In genomic region chr14:101760138-101761011, GRCh38 we compare ENCODE assay signal across 8 cellular contexts. TPM values are rescaled to one million over a fixed set of nuclear protein-coding genes. Genes with fewer than 3 reads are reported as not detected.
DNase-seq lines count a peak whose midpoint lies in the region; ATAC-seq and TF ChIP-seq lines count a peak whose summit lies in the region.

No MANE protein-coding gene starts in this region.

- H3K27me3 ChIP-seq in DND-41 (ENCODE audit: insufficient read depth, low read length, poor library complexity) (peaks cover 3% of the 10 kb centered on the region), foreskin keratinocyte (no peaks in the 10 kb centered on the region), neural progenitor cell (peaks cover 30% of the 10 kb centered on the region)

- no peak overlapping the region; the same call in 1 of the 2 replicates for H3K9ac ChIP-seq in DND-41 (ENCODE audit: low read depth, low read length)
- H3K9ac ChIP-seq in neural progenitor cell: no peak overlapping the region

- H2AFZ ChIP-seq in DND-41 (ENCODE audit: low read depth, low read length) (no peak overlapping the region), neural progenitor cell (replicated peaks) (peak overlapping the region; percentile 81)

- DNase-seq in DND-41 (peak; percentile 98), NB4 (ENCODE audit: low read depth) (peak; percentile 95), SK-MEL-5 (ENCODE audit: low read depth, low spot score) (peak; percentile 97), foreskin keratinocyte (peak; percentile 81 to 89), neural progenitor cell (ENCODE audit: low spot score) (peak; percentile 98)
- DNase-seq in activated naive CD4-positive, alpha-beta T cell treated with Interleukin-2 at 50 U/mL for 16 hours: peak; percentile 93

- no peaks in the 10 kb centered on the region for H3K9me3 Mint-ChIP-seq in neural progenitor cell
- H3K9me3 Mint-ChIP-seq in stimulated activated naive CD8-positive, alpha-beta T cell treated with anti-CD3 and anti-CD28 coated beads, Interleukin-15, Interleukin-2, amounts not matched to agents 100 ng/mL and 50 ng/mL, for 24 hours: no peaks in the 10 kb centered on the region

- peak; percentile 67 for ATAC-seq in DND-41 (ENCODE audit: insufficient read depth, low read depth)
- ATAC-seq in foreskin keratinocyte: peak; percentile 72

- peaks cover 15% of the 10 kb centered on the region for H3K36me3 ChIP-seq in DND-41 (ENCODE audit: insufficient read depth, low read length)
- H3K36me3 ChIP-seq in HEK293 (ENCODE audit: control insufficient read depth in 2 of 2, insufficient read depth in 1 of 2, low read length in 2 of 2): peaks cover 8 to 9% of the 10 kb centered on the region in 2 experiments; a peak in 2 of 3 replicates
- H3K36me3 ChIP-seq in neural progenitor cell: no peaks in the 10 kb centered on the region

- H3K4me1 ChIP-seq in DND-41 (ENCODE audit: insufficient read depth, low read length) (peaks cover 25% of the 10 kb centered on the region), HEK293 (ENCODE audit: control insufficient read depth, insufficient read depth, low read length) (peaks cover 3% of the 10 kb centered on the region), foreskin keratinocyte (peaks cover 4% of the 10 kb centered on the region), neural progenitor cell (peaks cover 18% of the 10 kb centered on the region)

- peaks cover 25% of the 10 kb centered on the region for H3K4me1 Mint-ChIP-seq in neural progenitor cell
- peaks cover 33% of the 10 kb centered on the region for H3K4me1 Mint-ChIP-seq in stimulated activated naive CD8-positive, alpha-beta T cell treated with anti-CD3 and anti-CD28 coated beads, Interleukin-15, Interleukin-2, amounts not matched to agents 100 ng/mL and 50 ng/mL, for 24 hours (ENCODE audit: low read depth)

- in situ Hi-C loops in SK-MEL-5 (cut with HindIII; ENCODE audit: low pct_unique_long_range_greater_than_20kb, low sequenced_read_pairs): no loop called here

- H3K4me3 ChIP-seq in DND-41 (ENCODE audit: low read depth in 1 of 2, low read length in 2 of 2) (peak overlapping the region in 1 of 2 experiments; percentile 27; a peak in 1 of 4 replicates), HEK293 (ENCODE audit: low read depth, low read length) (peak overlapping the region; percentile 75), NB4 (ENCODE audit: low read depth, low read length) (peak overlapping the region; percentile 21), neural progenitor cell (peak overlapping the region; percentile 74)

- peaks cover 12% of the 10 kb centered on the region for H3K27me3 Mint-ChIP-seq in neural progenitor cell (ENCODE audit: insufficient read depth, low read depth)
- no peaks in the 10 kb centered on the region for H3K27me3 Mint-ChIP-seq in stimulated activated naive CD8-positive, alpha-beta T cell treated with anti-CD3 and anti-CD28 coated beads, Interleukin-15, Interleukin-2, amounts not matched to agents 100 ng/mL and 50 ng/mL, for 24 hours

- CTCF ChIA-PET in HEK293 (lab: Yijun Ruan, JAX): interaction anchor here (0.6 to 0.7 kb wide), 5 partner anchors 53 to 1438 kb away, joined by 3 to 4 read pairs (median 3); no protein-coding TSS in a partner anchor

- H3K36me3 Mint-ChIP-seq in neural progenitor cell: peaks cover 11% of the 10 kb centered on the region
- peaks cover 8% of the 10 kb centered on the region for H3K36me3 Mint-ChIP-seq in stimulated activated naive CD8-positive, alpha-beta T cell treated with anti-CD3 and anti-CD28 coated beads, Interleukin-15, Interleukin-2, amounts not matched to agents 100 ng/mL and 50 ng/mL, for 24 hours (ENCODE audit: low read depth)

- H3K27ac ChIP-seq in DND-41 (ENCODE audit: low read length): no peak overlapping the region
- no peak overlapping the region for H3K27ac ChIP-seq in HEK293 (ENCODE audit: extremely low read depth, low read depth, low read length)
- no peak overlapping the region for H3K27ac ChIP-seq in foreskin keratinocyte
- no peak overlapping the region for H3K27ac ChIP-seq in neural progenitor cell

- no peak for TF ChIP-seq POLR2A in NB4 (IDR thresholded peaks at IDR 0.05; ENCODE audit: extremely low read depth, insufficient read length)

- peak overlapping the region; percentile 74 for H3K4me2 ChIP-seq in DND-41 (ENCODE audit: insufficient read depth, low read length)
- H3K4me2 ChIP-seq in neural progenitor cell: peak overlapping the region; percentile 77

- no peaks in the 10 kb centered on the region for H4K20me1 ChIP-seq in DND-41 (ENCODE audit: insufficient read depth, low read length)
- peaks cover 13% of the 10 kb centered on the region for H4K20me1 ChIP-seq in neural progenitor cell (ENCODE audit: low read depth)

- H3K79me2 ChIP-seq in DND-41 (ENCODE audit: insufficient read depth, low read length) (no peaks in the 10 kb centered on the region; the same call in 1 of the 2 replicates), neural progenitor cell (ENCODE audit: low read depth) (peaks cover 5% of the 10 kb centered on the region)

- peak overlapping the region; percentile 76 for H3K4me3 Mint-ChIP-seq in neural progenitor cell
- peak overlapping the region; percentile 39 for H3K4me3 Mint-ChIP-seq in stimulated activated naive CD8-positive, alpha-beta T cell treated with anti-CD3 and anti-CD28 coated beads, Interleukin-15, Interleukin-2, amounts not matched to agents 100 ng/mL and 50 ng/mL, for 24 hours

- H3K27ac Mint-ChIP-seq in neural progenitor cell: no peak overlapping the region
- H3K27ac Mint-ChIP-seq in stimulated activated naive CD8-positive, alpha-beta T cell treated with anti-CD3 and anti-CD28 coated beads, Interleukin-15, Interleukin-2, amounts not matched to agents 100 ng/mL and 50 ng/mL, for 24 hours: no peak overlapping the region

- H3F3A ChIP-seq in neural progenitor cell (ENCODE audit: low read depth): peaks cover 30% of the 10 kb centered on the region

- POLR2A ChIA-PET in HEK293 (lab: Yijun Ruan, JAX): interaction anchor here (0.5 to 2.0 kb wide), 10 partner anchors 10 to 1839 kb away, joined by 3 to 14 read pairs (median 4); no protein-coding TSS in a partner anchor

- H3K9me3 ChIP-seq in DND-41 (ENCODE audit: insufficient read depth, low read length, severe bottlenecking) (no peaks in the 10 kb centered on the region), HEK293 (ENCODE audit: control insufficient read depth, insufficient read depth, low read depth, low read length) (no peaks in the 10 kb centered on the region), neural progenitor cell (ENCODE audit: low read depth) (no peaks in the 10 kb centered on the region)

- TF ChIP-seq CTCF in DND-41 (IDR thresholded peaks at IDR 0.05; ENCODE audit: borderline replicate concordance, extremely low read depth, low read length, poor library complexity, severe bottlenecking) (no peak), HEK293 (tag by site-specific recombination; IDR thresholded peaks at IDR 0.05) (no peak), NB4 (IDR thresholded peaks at IDR 0.05; ENCODE audit: low read depth, low read length) (no peak), foreskin keratinocyte (conservative IDR thresholded peaks at IDR 0.05) (no peak), neural progenitor cell (IDR thresholded peaks at IDR 0.05) (no peak)

TF ChIP-seq in HEK293, 187 proteins besides CTCF, POLR2A, EP300 and RAD21:
- TF ChIP-seq SP2 (tag by site-specific recombination; IDR thresholded peaks at IDR 0.05) (peak; percentile 83), ZBTB8A (tag by site-specific recombination; IDR thresholded peaks at IDR 0.05) (no peak), KLF16 (tag by site-specific recombination; IDR thresholded peaks at IDR 0.05) (peak; percentile 37; the same call in 1 of the 2 replicates), SP3 (tag by site-specific recombination; IDR thresholded peaks at IDR 0.05) (peak; percentile 82), KLF1 (tag by site-specific recombination; IDR thresholded peaks at IDR 0.05) (0 out of 2 replicates have a peak, but pooled peaks have one; percentile 10), ZNF350 (tag by site-specific recombination; IDR thresholded peaks at IDR 0.05) (peak; percentile 78), YY2 (tag by site-specific recombination; IDR thresholded peaks at IDR 0.05) (no peak), KLF8 (tag by site-specific recombination; IDR thresholded peaks at IDR 0.05) (peak; percentile 81), ZNF335 (tag by site-specific recombination; conservative IDR thresholded peaks at IDR 0.05) (peak; percentile 71), KLF9 (tag by site-specific recombination; IDR thresholded peaks at IDR 0.05; ENCODE audit: low read depth) (peak; percentile 96), ZNF510 (tag by site-specific recombination; IDR thresholded peaks at IDR 0.05; ENCODE audit: insufficient replicate concordance) (no peak), KLF10 (tag by site-specific recombination; IDR thresholded peaks at IDR 0.05) (0 out of 2 replicates have a peak, but pooled peaks have one; percentile 20)

RNA-seq across cellular contexts. Expression of gene PPP2R5C, which starts 1.1 kb away (rescaled TPM):
- total RNA-seq in SK-MEL-5 (2014; rRNA removed; shearing (Covaris generic)): 216 and 235 TPM in 2 replicates
- polyA plus RNA-seq in SK-MEL-5 (2015; cell fraction: cytosol; rRNA removed): 130 and 163 TPM in 2 replicates
- polyA plus RNA-seq in SK-MEL-5 (2015; cell fraction: nucleus; rRNA removed): 118 and 121 TPM in 2 replicates
- total RNA-seq in foreskin keratinocyte (74.5 and 77.0 TPM in 2 replicates), neural progenitor cell (ENCODE audit: low replicate concordance) (113 and 183 TPM in 2 replicates)
- 51.8 and 54.7 TPM in 2 replicates for polyA plus RNA-seq in foreskin keratinocyte
